ENCODE assay signal across 10 cellular contexts in genomic region chr5:125190232-125191051, GRCh38.
A peak's percentile ranks its signal among the peaks of the same experiment; 100 is the strongest.
DNase-seq lines count a peak whose midpoint lies in the region; ATAC-seq and TF ChIP-seq lines count a peak whose summit lies in the region.
"Had no signal": no experiment of that assay in that cellular context is flagged by ENCODE, and none has a peak within 500 bp of the region (broad histone marks: within the 10 kb centered on the region; RNA-seq: fewer than 3 reads in every experiment).

No MANE protein-coding gene starts in this region.

- peaks cover 1% of the 10 kb centered on the region for H3K9me3 ChIP-seq in aorta (ENCODE audit: control insufficient read depth, low read length)
- H3K9me3 ChIP-seq: esophagus squamous epithelium had no signal

- no peak overlapping the region for H3K4me3 ChIP-seq in aorta (ENCODE audit: low read length in 2 of 2)
- H3K4me3 ChIP-seq: esophagus squamous epithelium had no signal

- CTCF ChIA-PET in T-cell (lab: Charles Lee): interaction anchor here in 1 of 2 donors (0.7 kb wide), 1 partner anchor 31 kb away, joined by 3 read pairs; no protein-coding TSS in a partner anchor

- H3K27me3 Mint-ChIP-seq in neural crest cell (ENCODE audit: low read depth) (no peaks in the 10 kb centered on the region), T-cell (no peaks in the 10 kb centered on the region)
- no peaks in the 10 kb centered on the region for H3K27me3 Mint-ChIP-seq in activated T-cell treated with anti-CD3 and anti-CD28 coated beads, Interleukin-2, amount 50 U/mL, for 4 hours (ENCODE audit: low read depth)

- no peaks in the 10 kb centered on the region for H3K36me3 Mint-ChIP-seq in neural crest cell (ENCODE audit: low read depth)
- H3K36me3 Mint-ChIP-seq in T-cell: no peaks in the 10 kb centered on the region
- no peaks in the 10 kb centered on the region for H3K36me3 Mint-ChIP-seq in activated T-cell treated with anti-CD3 and anti-CD28 coated beads, Interleukin-2, amount 50 U/mL, for 4 hours (ENCODE audit: insufficient read depth)

- POLR2A ChIA-PET in T-cell (lab: Charles Lee): no interaction called here

- intact Hi-C loops in aorta (cut with DNase I): no loop called here

- ATAC-seq in T-cell (replicated peaks in 1 of 4) (no peak), aorta (ENCODE audit: low FRiP score) (no peak)
- ATAC-seq in activated T-cell treated with anti-CD3 and anti-CD28 coated beads, Interleukin-2, amount 50 U/mL, for 4 hours: no peak

- peaks cover 48% of the 10 kb centered on the region for H3K4me1 Mint-ChIP-seq in neural crest cell
- no peaks in the 10 kb centered on the region for H3K4me1 Mint-ChIP-seq in T-cell
- no peaks in the 10 kb centered on the region for H3K4me1 Mint-ChIP-seq in activated T-cell treated with anti-CD3 and anti-CD28 coated beads, Interleukin-2, amount 50 U/mL, for 4 hours (ENCODE audit: low read depth)

- H3K27ac Mint-ChIP-seq in neural crest cell (ENCODE audit: unreplicated experiment) (peak overlapping the region; percentile 81), T-cell (no peak overlapping the region)

- H3K36me3 ChIP-seq in aorta (ENCODE audit: control insufficient read depth in 1 of 2, insufficient read depth in 2 of 2, low read length in 1 of 2): no peaks in the 10 kb centered on the region
- H3K36me3 ChIP-seq: esophagus squamous epithelium had no signal

- H3K4me3 Mint-ChIP-seq in neural crest cell (no peak overlapping the region), T-cell (no peak overlapping the region)
- no peak overlapping the region for H3K4me3 Mint-ChIP-seq in activated T-cell treated with anti-CD3 and anti-CD28 coated beads, Interleukin-2, amount 50 U/mL, for 4 hours

- no peaks in the 10 kb centered on the region for H3K4me1 ChIP-seq in aorta (ENCODE audit: control insufficient read depth in 1 of 2, insufficient read depth in 2 of 2, low read length in 2 of 2)
- H3K4me1 ChIP-seq: esophagus squamous epithelium had no signal

- H3K9me3 Mint-ChIP-seq in neural crest cell (no peaks in the 10 kb centered on the region), T-cell (peaks cover 0 to 8% (median 1%) of the 10 kb centered on the region in 3 donors)
- H3K9me3 Mint-ChIP-seq in activated T-cell treated with anti-CD3 and anti-CD28 coated beads, Interleukin-2, amount 50 U/mL, for 4 hours: no peaks in the 10 kb centered on the region

- WGBS in aorta, 2 donors: 55 to 65% methylated on average over 8 of the region's 8 CpGs

- H3K27me3 ChIP-seq in aorta (ENCODE audit: control insufficient read depth in 1 of 2, insufficient read depth in 2 of 2, low read length in 1 of 2): no peaks in the 10 kb centered on the region
- H3K27me3 ChIP-seq: esophagus squamous epithelium had no signal

- TF ChIP-seq CTCF in neural crest cell (conservative IDR thresholded peaks at IDR 0.05): no peak

- DNase-seq in EL (peak; percentile 34), NCI-H146 (lab: John Stamatoyannopoulos, UW) (peak; percentile 55), astrocyte of the hippocampus (ENCODE audit: low read depth, low spot score) (peak; percentile 38), neural crest cell (ENCODE audit: low read depth, low spot score) (no peak), T-cell (no peak), aorta (no peak)
- no peak for DNase-seq in activated T-cell treated with anti-CD3 and anti-CD28 coated beads, Interleukin-2, amount 50 U/mL, for 4 hours
- DNase-seq: caudate nucleus, esophagus squamous epithelium, nucleus accumbens had no signal

- H3K27ac ChIP-seq in aorta (ENCODE audit: low read depth in 1 of 2, low read length in 2 of 2): no peak overlapping the region
- H3K27ac ChIP-seq: esophagus squamous epithelium had no signal

Comparison
In these comparisons a context has a peak if more than half of its experiments do, and no peak if none do; other contexts are left out.
1. DNase-seq: peak in EL (single experiment), NCI-H146 (single experiment) and astrocyte of the hippocampus (single experiment); none in neural crest cell (single experiment), T-cell (0 of 34), activated T-cell treated with anti-CD3 and anti-CD28 coated beads, Interleukin-2, amount 50 U/mL, for 4 hours (single experiment) and aorta (0 of 2).